Comparison of ENCODE assay signal across 9 cellular contexts in the genomic region with DNA sequence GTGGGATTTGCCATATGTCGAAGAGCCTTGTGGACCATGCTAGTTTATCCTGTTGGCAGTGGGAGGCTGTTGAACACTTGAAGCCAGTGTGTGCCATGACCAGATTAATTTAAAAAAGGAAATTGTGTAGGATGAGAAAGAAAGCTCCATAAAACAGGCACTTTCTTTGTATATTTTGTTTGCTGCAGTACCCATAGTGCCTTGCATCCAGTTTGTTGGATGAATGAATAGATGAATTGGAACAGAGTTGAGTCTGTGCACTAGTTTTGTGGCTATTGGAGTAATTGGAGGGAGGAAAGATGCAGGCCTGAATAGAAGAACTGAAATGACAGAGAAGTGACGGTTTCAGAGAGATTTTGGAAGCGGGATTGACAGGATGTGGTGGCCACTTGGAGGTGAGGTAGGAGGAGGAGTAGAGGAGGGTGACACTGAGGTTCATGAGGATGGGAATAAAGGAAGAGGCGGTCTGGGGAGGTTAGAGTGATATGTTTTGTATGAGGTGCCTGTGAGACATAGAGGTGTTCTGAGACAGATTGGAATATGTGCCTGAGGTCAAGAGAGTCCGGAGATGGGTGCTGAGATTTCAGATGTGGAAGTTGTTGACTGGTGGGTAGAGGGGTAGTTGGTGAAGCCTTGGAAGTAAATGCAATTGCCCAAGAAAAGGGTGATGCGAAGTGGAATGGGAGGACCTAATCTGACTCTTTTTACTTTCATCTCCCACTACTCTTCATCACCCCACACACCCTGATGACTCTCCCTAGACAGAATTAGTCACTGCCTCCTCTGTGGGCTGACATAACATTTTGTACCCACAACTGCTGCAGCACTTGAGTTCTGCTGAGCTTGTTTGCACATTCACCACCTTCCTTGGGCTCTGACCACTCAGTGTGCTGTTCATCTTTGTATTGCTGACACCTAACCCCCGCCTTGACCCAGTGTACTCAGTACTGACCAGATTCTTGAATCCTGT. TPM values are rescaled to one million over a fixed set of nuclear protein-coding genes. Genes with fewer than 3 reads are reported as not detected.
A peak's percentile ranks its signal among the peaks of the same experiment; 100 is the strongest.
DNase-seq lines count a peak whose midpoint lies in the region; ATAC-seq and TF ChIP-seq lines count a peak whose summit lies in the region.
"Had no signal": no experiment of that assay in that cellular context is flagged by ENCODE, and none has a peak within 500 bp of the region (broad histone marks: within the 10 kb centered on the region; RNA-seq: fewer than 3 reads in every experiment).

No MANE protein-coding gene starts in this region.

- peaks cover 11% of the 10 kb centered on the region for H3K36me3 Mint-ChIP-seq in chondrocyte (ENCODE audit: low read depth)

- peak overlapping the region; percentile 74 for H3K4me2 ChIP-seq in smooth muscle cell

- H3K9ac ChIP-seq in smooth muscle cell (ENCODE audit: low read depth) = peak overlapping the region; percentile 22

- no peak overlapping the region for H3K4me3 ChIP-seq in smooth muscle cell

- DNase-seq in Daoy (ENCODE audit: low read depth) (peak; percentile 70), chondrocyte (ENCODE audit: low spot score) (no peak), smooth muscle cell (lab: John Stamatoyannopoulos, UW; ENCODE audit: unreplicated experiment) (no peak), NCI-H146 treated with DMSO at 0.1 percent for 48 hours (lab: John Stamatoyannopoulos, UW; ENCODE audit: unreplicated experiment) (no peak)
- DNase-seq in activated CD4-positive, alpha-beta T cell treated with anti-CD3 and anti-CD28 coated beads for 24 hours (ENCODE audit: low read depth in 2 of 2) = peak; percentile 30 to 34
- DNase-seq: NCI-H446 had no signal

- no peak overlapping the region for H3K4me3 Mint-ChIP-seq in chondrocyte (ENCODE audit: unreplicated experiment)

- peak overlapping the region; percentile 75 for H3K27ac ChIP-seq in smooth muscle cell (ENCODE audit: low read depth)

- WGBS in smooth muscle cell (ENCODE audit: low lambda C conversion rate) = 90% methylated on average over 7 of the region's 7 CpGs

- no peak overlapping the region for H2AFZ ChIP-seq in smooth muscle cell (ENCODE audit: low read depth)

- TF ChIP-seq CTCF in chondrocyte (IDR thresholded peaks at IDR 0.05) (no peak), smooth muscle cell (IDR thresholded peaks at IDR 0.05; ENCODE audit: borderline replicate concordance, insufficient read depth, poor library complexity, severe bottlenecking) (no peak)

- no peaks in the 10 kb centered on the region for H3K36me3 ChIP-seq in smooth muscle cell (ENCODE audit: low read depth)

- peaks cover 67% of the 10 kb centered on the region for H4K20me1 ChIP-seq in smooth muscle cell (ENCODE audit: low read depth)

- H3K9me3 ChIP-seq in smooth muscle cell (replicated peaks; ENCODE audit: low read depth) = no peaks in the 10 kb centered on the region

- no peaks in the 10 kb centered on the region for H3K9me3 Mint-ChIP-seq in chondrocyte (ENCODE audit: low read depth)

- peak overlapping the region; percentile 74 for H3K27ac Mint-ChIP-seq in chondrocyte (ENCODE audit: unreplicated experiment)

- no peaks in the 10 kb centered on the region for H3K27me3 Mint-ChIP-seq in chondrocyte (ENCODE audit: low read depth)

- peaks cover 9% of the 10 kb centered on the region for H3F3A ChIP-seq in smooth muscle cell (ENCODE audit: low read depth)

- ATAC-seq in HG03045 (IDR thresholded peaks at IDR 0.05; ENCODE audit: unreplicated experiment) (no peak), HG03095 (IDR thresholded peaks at IDR 0.05; ENCODE audit: unreplicated experiment) (no peak), HG03457 (IDR thresholded peaks at IDR 0.05; ENCODE audit: unreplicated experiment) (no peak)

- peaks cover 64% of the 10 kb centered on the region for H3K4me1 Mint-ChIP-seq in chondrocyte (ENCODE audit: low read depth)

- H3K27me3 ChIP-seq in smooth muscle cell (ENCODE audit: low read depth) = no peaks in the 10 kb centered on the region

- H3K79me2 ChIP-seq in smooth muscle cell (ENCODE audit: low read depth) = peaks cover 93% of the 10 kb centered on the region

- H3K4me1 ChIP-seq in smooth muscle cell (ENCODE audit: low read depth) = peaks cover 19% of the 10 kb centered on the region

RNA-seq across cellular contexts. Expression of gene DGUOK, which starts 5.1 kb away (rescaled TPM):
- 52.2 and 63.4 TPM in 2 replicates for total RNA-seq in Daoy (2014; rRNA removed; shearing (Covaris generic))
- total RNA-seq in chondrocyte = 58.1 to 60.8 TPM (median 58.9 TPM) in 3 replicates
- 109 and 112 TPM in 2 replicates for total RNA-seq in smooth muscle cell
- polyA plus RNA-seq in smooth muscle cell = 151 and 154 TPM in 2 replicates

RNA-seq across cellular contexts. Expression of gene ACTG2, which starts 39.0 kb away (rescaled TPM):
- 0.18 and 0.74 TPM in 2 replicates for total RNA-seq in Daoy (2014; rRNA removed; shearing (Covaris generic))
- 173 to 1,480 TPM (median 1,439 TPM) in 3 replicates for total RNA-seq in chondrocyte
- total RNA-seq in smooth muscle cell = 201 and 323 TPM in 2 replicates
- 796 and 874 TPM in 2 replicates for polyA plus RNA-seq in smooth muscle cell

RNA-seq across cellular contexts. Expression of gene TET3, which starts 52.9 kb away (rescaled TPM):
- 2.2 and 2.9 TPM in 2 replicates for total RNA-seq in Daoy (2014; rRNA removed; shearing (Covaris generic))
- total RNA-seq in chondrocyte (13.1 to 32.2 TPM (median 31.8 TPM) in 3 replicates), smooth muscle cell (10.4 and 12.7 TPM in 2 replicates)
- 3.2 TPM in 2 replicates for polyA plus RNA-seq in smooth muscle cell

Comparison
In these comparisons a context has a peak if more than half of its experiments do, and no peak if none do; other contexts are left out.
1. DNase-seq: peak in Daoy (single experiment) and activated CD4-positive, alpha-beta T cell treated with anti-CD3 and anti-CD28 coated beads for 24 hours (2 of 2); none in chondrocyte (single experiment), smooth muscle cell (single experiment) and NCI-H146 treated with DMSO at 0.1 percent for 48 hours (single experiment).
2. RNA of gene ACTG2, which starts 39.0 kb away (total RNA-seq): 173 to 1,480 TPM in chondrocyte and 201 to 323 TPM in smooth muscle cell; 0.18 to 0.74 TPM in Daoy; every median in the first group is over 10 times any median in the second.